In genomic region chr1:228164561-228165371, GRCh38 we compare ENCODE assay signal across 6 cellular contexts.
A peak's percentile ranks its signal among the peaks of the same experiment; 100 is the strongest.
DNase-seq lines count a peak whose midpoint lies in the region; ATAC-seq and TF ChIP-seq lines count a peak whose summit lies in the region.

No MANE protein-coding gene starts in this region.

- DNase-seq in AG04449 (ENCODE audit: low read depth, low spot score) (no peak), coronary artery (ENCODE audit: low spot score) (peak; percentile 76), retinal pigment epithelial cell (ENCODE audit: low read depth) (no peak), NCI-H2107 treated with DMSO at 0.1 percent for 48 hours (lab: John Stamatoyannopoulos, UW; ENCODE audit: unreplicated experiment) (no peak), GM13976 (ENCODE audit: low spot score) (no peak)

- in situ Hi-C loops in GM13976 (cut with MboI; ENCODE audit: low sequenced_read_pairs, unreplicated experiment): no loop called here

- POLR2A ChIA-PET in AG04449 (lab: Yijun Ruan, JAX): interaction anchor here (0.6 to 2.4 kb wide), 4 partner anchors 9 to 24 kb away, joined by 3 to 15 read pairs (median 4); partner anchors contain the start of gene GUK1

- ATAC-seq in HG03575 (IDR thresholded peaks at IDR 0.05; ENCODE audit: extremely low read depth, insufficient number of reproducible peaks, low FRiP score, unreplicated experiment): peak; percentile 6

- H3K27ac ChIP-seq in coronary artery: peak overlapping the region; percentile 97 to 100

- no peak for TF ChIP-seq CTCF in AG04449 (IDR thresholded peaks at IDR 0.05; ENCODE audit: insufficient read depth, low read length, missing control alignments)
- no peak for TF ChIP-seq CTCF in coronary artery (IDR thresholded peaks at IDR 0.05)
- no peak for TF ChIP-seq CTCF in retinal pigment epithelial cell (conservative IDR thresholded peaks at IDR 0.05; ENCODE audit: low read depth, low read length)
- no peak for TF ChIP-seq CTCF in GM13976 (IDR thresholded peaks at IDR 0.05; ENCODE audit: borderline replicate concordance, control extremely low read depth, extremely low read depth, insufficient read depth, missing control alignments)

- H3K4me3 ChIP-seq in AG04449 (ENCODE audit: low read depth, low read length) (peak overlapping the region; percentile 71), coronary artery (peak overlapping the region; percentile 81), retinal pigment epithelial cell (ENCODE audit: low read length) (peak overlapping the region; percentile 63)

- CTCF ChIA-PET in AG04449 (lab: Yijun Ruan, JAX): interaction anchor here (0.6 to 5.0 kb wide), 21 partner anchors 8 to 350 kb away, joined by 3 to 53 read pairs (median 4); partner anchors contain the start of genes GJC2 and GUK1
